2 cellular contexts compared by ENCODE assay signal in genomic region chr4:153241295-153241694, GRCh38.
TF ChIP-seq lines count a peak whose summit lies in the region.

No MANE protein-coding gene starts in this region.

TF ChIP-seq in GM23338, 12 proteins besides CTCF, POLR2A, EP300 and RAD21 (continued from another document):
- TF ChIP-seq ETS1 (IDR thresholded peaks at IDR 0.05) (no peak), STAT1 (IDR thresholded peaks at IDR 0.05; ENCODE audit: unreplicated experiment) (no peak), REST (IDR thresholded peaks at IDR 0.05; ENCODE audit: unreplicated experiment) (no peak), ZNF114 (CRISPR knock-in tag; IDR thresholded peaks at IDR 0.05) (no peak), EZH2 (IDR thresholded peaks at IDR 0.05; ENCODE audit: low read depth, unreplicated experiment) (no peak), EZH2phosphoT487 (IDR thresholded peaks at IDR 0.05; ENCODE audit: unreplicated experiment) (no peak), ZNF462 (CRISPR knock-in tag; IDR thresholded peaks at IDR 0.05) (no peak), POLR2AphosphoS5 (IDR thresholded peaks at IDR 0.05; ENCODE audit: low read depth) (no peak)

TF ChIP-seq in IMR-90, 13 proteins besides CTCF, POLR2A, EP300 and RAD21 (continued from another document):
- TF ChIP-seq ELK1 (IDR thresholded peaks at IDR 0.05; ENCODE audit: borderline replicate concordance, low read depth, low read length) = no peak
- TF ChIP-seq RCOR1 (IDR thresholded peaks at IDR 0.05; ENCODE audit: insufficient replicate concordance, low read length) = no peak
- TF ChIP-seq USF2 (IDR thresholded peaks at IDR 0.05; ENCODE audit: low read depth, low read length) = no peak
- no peak for TF ChIP-seq SMC3 (IDR thresholded peaks at IDR 0.05; ENCODE audit: low read depth, low read length)
- TF ChIP-seq NFE2L2 (IDR thresholded peaks at IDR 0.05; ENCODE audit: low read depth, low read length) = no peak
- TF ChIP-seq CEBPB (IDR thresholded peaks at IDR 0.05; ENCODE audit: low read depth, low read length) = no peak
- TF ChIP-seq MXI1 (IDR thresholded peaks at IDR 0.05; ENCODE audit: borderline replicate concordance, low read depth, low read length) = no peak
- TF ChIP-seq CHD1 (IDR thresholded peaks at IDR 0.05; ENCODE audit: low read depth, low read length) = no peak
- TF ChIP-seq RFX5 (IDR thresholded peaks at IDR 0.05; ENCODE audit: low read depth, low read length) = no peak
- TF ChIP-seq BHLHE40 (IDR thresholded peaks at IDR 0.05; ENCODE audit: low read depth, low read length) = no peak
- no peak for TF ChIP-seq MAZ (IDR thresholded peaks at IDR 0.05; ENCODE audit: borderline replicate concordance, low read depth, low read length)
TF ChIP-seq in IMR-90: peak in this region for 0.
